In the genomic region with DNA sequence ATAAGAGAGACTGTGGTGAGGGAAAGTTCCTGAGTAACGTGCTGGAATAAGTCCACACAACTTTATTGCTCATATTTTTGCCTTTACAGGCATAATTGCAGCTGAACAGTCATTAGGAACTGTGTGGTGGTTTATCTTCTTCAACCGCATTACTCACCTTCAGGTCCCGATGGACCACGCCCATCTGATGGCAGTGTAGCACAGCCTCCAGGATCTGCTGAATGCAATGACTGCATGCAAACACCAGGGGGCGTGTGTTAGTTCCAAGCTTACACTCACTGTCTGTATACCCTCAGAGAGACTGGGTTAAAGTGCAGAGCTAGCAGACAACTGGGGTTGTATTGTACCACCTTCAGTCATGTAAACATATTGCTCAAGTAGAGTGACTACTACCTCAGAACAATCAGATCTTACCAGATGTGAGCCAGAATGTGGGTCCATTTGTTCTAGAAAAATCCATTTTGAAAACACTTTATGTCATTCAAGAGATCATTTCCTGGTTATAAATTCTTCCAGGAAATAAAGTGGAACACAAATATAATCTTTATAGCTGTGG, we compare ENCODE assay signal across 8 cellular contexts.
DNase-seq lines count a peak whose midpoint lies in the region; ATAC-seq and TF ChIP-seq lines count a peak whose summit lies in the region.

No MANE protein-coding gene starts in this region.

- DNase-seq in NCI-H1092 (lab: John Stamatoyannopoulos, UW) (peak; percentile 88), SK-N-MC (ENCODE audit: low read depth, low spot score) (peak; percentile 67), glomerular endothelial cell (ENCODE audit: extremely low read depth, low read depth, low spot score) (peak; percentile 91), transverse colon (peak; percentile 95)
- DNase-seq in activated naive CD4-positive, alpha-beta T cell treated with anti-CD3 and anti-CD28 coated beads, Interleukin-2, amount 10 ng/mL, durations not matched to agents 7 days and 5 days = peak; percentile 94

- H3K4me1 Mint-ChIP-seq in activated naive CD4-positive, alpha-beta T cell treated with anti-CD3 and anti-CD28 coated beads, Interleukin-2, amount 10 ng/mL, durations not matched to agents 7 days and 5 days = peaks cover 15% of the 10 kb centered on the region

- H3K4me1 ChIP-seq in parathyroid adenoma (no peaks in the 10 kb centered on the region), transverse colon (peaks cover 5 to 29% (median 20%) of the 10 kb centered on the region in 4 donors)

- H3K4me3 Mint-ChIP-seq in activated naive CD4-positive, alpha-beta T cell treated with anti-CD3 and anti-CD28 coated beads, Interleukin-2, amount 10 ng/mL, durations not matched to agents 7 days and 5 days = no peak overlapping the region

- TF ChIP-seq EP300 in transverse colon (IDR thresholded peaks at IDR 0.05; ENCODE audit: low read depth) = no peak

- 7 to 40% methylated on average over 1 to 5 of the region's 5 CpGs for WGBS in transverse colon (ENCODE audit: low coverage in 1 of 2), 2 donors

- H3K9ac ChIP-seq in SK-N-MC (ENCODE audit: insufficient read length) = no peak overlapping the region
- H3K9ac ChIP-seq in parathyroid adenoma = no peak overlapping the region

- intact Hi-C loops in transverse colon (cut with DNase I; ENCODE audit: low total_unique reads) = loop anchor here (1.0 to 10.0 kb wide), 2 partner anchors 153 to 213 kb away; no protein-coding TSS in a partner anchor

- H3K36me3 Mint-ChIP-seq in activated naive CD4-positive, alpha-beta T cell treated with anti-CD3 and anti-CD28 coated beads, Interleukin-2, amount 10 ng/mL, durations not matched to agents 7 days and 5 days = peaks cover 20% of the 10 kb centered on the region

- no peak overlapping the region for H3K4me2 ChIP-seq in parathyroid adenoma (ENCODE audit: low read length)

- in situ Hi-C loops in transverse colon (cut with MboI; ENCODE audit: low pct_ligation_motif_present in 1 of 4, low pct_unique_long_range_greater_than_20kb in 1 of 4, low sequenced_read_pairs in 3 of 4) = loop anchor here in 1 of 4 donors (10.0 kb wide), 1 partner anchor 217 kb away; a partner anchor contains a TSS

- peak; percentile 10 for TF ChIP-seq POLR2A in transverse colon (IDR thresholded peaks at IDR 0.05)

- H3K27ac Mint-ChIP-seq in activated naive CD4-positive, alpha-beta T cell treated with anti-CD3 and anti-CD28 coated beads, Interleukin-2, amount 10 ng/mL, durations not matched to agents 7 days and 5 days = peak overlapping the region; percentile 30

- H3K9me3 ChIP-seq in SK-N-MC (ENCODE audit: low read depth, low read length) (no peaks in the 10 kb centered on the region), parathyroid adenoma (ENCODE audit: control insufficient read depth, low read length) (no peaks in the 10 kb centered on the region), transverse colon (no peaks in the 10 kb centered on the region)

- H3K27me3 Mint-ChIP-seq in activated naive CD4-positive, alpha-beta T cell treated with anti-CD3 and anti-CD28 coated beads, Interleukin-2, amount 10 ng/mL, durations not matched to agents 7 days and 5 days = no peaks in the 10 kb centered on the region

- no peak overlapping the region for H3K4me3 ChIP-seq in SK-N-MC
- no peak overlapping the region for H3K4me3 ChIP-seq in parathyroid adenoma (ENCODE audit: low read depth, low read length)
- no peak overlapping the region for H3K4me3 ChIP-seq in transverse colon

- no peaks in the 10 kb centered on the region for H3K79me2 ChIP-seq in parathyroid adenoma

- ATAC-seq in HG02623 (IDR thresholded peaks at IDR 0.05; ENCODE audit: unreplicated experiment) = peak; percentile 99

- TF ChIP-seq CTCF in GM12873 (IDR thresholded peaks at IDR 0.05; ENCODE audit: insufficient read depth, low read depth, low read length, missing control alignments) = peak; percentile 99
- peak; percentile 85 for TF ChIP-seq CTCF in parathyroid adenoma (IDR thresholded peaks at IDR 0.05)
- TF ChIP-seq CTCF in transverse colon (IDR thresholded peaks at IDR 0.05) = peak; percentile 93 to 100 (median 97)

- no peaks in the 10 kb centered on the region for H3K27me3 ChIP-seq in parathyroid adenoma (ENCODE audit: control insufficient read depth, insufficient read depth, low read length)
- no peaks in the 10 kb centered on the region for H3K27me3 ChIP-seq in transverse colon

- H3K9me3 Mint-ChIP-seq in activated naive CD4-positive, alpha-beta T cell treated with anti-CD3 and anti-CD28 coated beads, Interleukin-2, amount 10 ng/mL, durations not matched to agents 7 days and 5 days = no peaks in the 10 kb centered on the region

- H2AFZ ChIP-seq in parathyroid adenoma = no peak overlapping the region

- no peaks in the 10 kb centered on the region for H3K36me3 ChIP-seq in SK-N-MC (ENCODE audit: insufficient read depth, low read length)
- H3K36me3 ChIP-seq in parathyroid adenoma (ENCODE audit: control insufficient read depth, insufficient read depth, low read length) = no peaks in the 10 kb centered on the region
- peaks cover 0 to 10% (median 3%) of the 10 kb centered on the region in 4 donors for H3K36me3 ChIP-seq in transverse colon

- H3K27ac ChIP-seq in SK-N-MC = no peak overlapping the region
- H3K27ac ChIP-seq in parathyroid adenoma = no peak overlapping the region
- peak overlapping the region; percentile 76 to 83 (median 80) for H3K27ac ChIP-seq in transverse colon

- CTCF ChIA-PET in activated naive CD4-positive, alpha-beta T cell treated with anti-CD3 and anti-CD28 coated beads, Interleukin-2, amount 10 ng/mL, durations not matched to agents 7 days and 5 days (lab: Charles Lee) = interaction anchor here (0.8 to 2.3 kb wide), 17 partner anchors 8 to 229 kb away, joined by 3 to 24 read pairs (median 5); no protein-coding TSS in a partner anchor

Comparison
In these comparisons a context has a peak if more than half of its experiments do, and no peak if none do; other contexts are left out.
1. H3K27ac ChIP-seq: peak in transverse colon (4 of 4); none in SK-N-MC (single experiment) and parathyroid adenoma (single experiment).
2. Peak in every context shown above with its lines, with median percentiles within 50 percentile points of each other: CTCF ChIP-seq and DNase-seq.